ENCODE assay signal across 1 cellular context in the genomic region with DNA sequence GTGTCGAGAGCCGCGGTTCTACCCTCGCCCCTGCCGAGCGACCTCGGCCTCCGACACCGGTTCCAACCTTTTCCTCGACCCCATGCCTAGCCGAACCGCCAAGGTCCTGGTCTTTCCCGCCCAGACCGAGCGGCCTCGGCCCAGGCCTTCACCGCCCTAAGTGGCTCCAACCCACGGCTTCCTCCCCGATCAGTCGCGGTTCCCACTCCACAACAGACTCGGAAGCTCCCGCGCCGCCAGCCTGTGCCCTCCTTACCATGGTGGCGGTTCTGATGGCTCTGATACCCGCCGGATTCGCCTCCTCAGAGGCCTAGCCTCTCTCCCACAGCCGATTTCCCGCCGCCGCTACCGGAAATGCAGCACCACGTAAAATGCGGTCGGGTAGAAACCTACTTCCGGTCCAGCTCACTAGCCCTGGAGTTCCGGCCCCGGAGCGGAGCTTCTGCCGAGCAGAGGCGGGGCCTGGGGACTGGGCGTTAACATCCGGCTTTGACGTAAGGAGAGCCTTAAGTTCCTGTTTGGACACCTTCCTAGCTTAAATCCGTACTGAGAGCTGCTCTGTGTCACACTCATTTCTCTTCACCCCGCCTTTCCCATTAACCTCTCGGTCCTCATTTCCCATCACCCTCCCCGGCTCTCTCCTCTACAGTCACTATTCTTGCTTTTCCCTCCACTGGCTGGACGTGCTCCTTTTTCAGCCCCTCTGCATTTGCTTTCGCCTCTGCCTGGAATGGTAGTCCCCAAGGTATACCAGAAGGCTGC.
TF ChIP-seq lines count a peak whose summit lies in the region.

Gene SNRPB (minus strand): TSS at position 358 of the 762 bp plus-strand sequence. CDS start 99 bp downstream, at position 259.

TF ChIP-seq in GM23338, 12 proteins besides CTCF, POLR2A, EP300 and RAD21:
- TF ChIP-seq ZNF114 (CRISPR knock-in tag; IDR thresholded peaks at IDR 0.05) (no peak), ZNF331 (CRISPR knock-in tag; IDR thresholded peaks at IDR 0.05; ENCODE audit: low read depth) (no peak), JUNB (IDR thresholded peaks at IDR 0.05; ENCODE audit: unreplicated experiment) (no peak), EZH2 (IDR thresholded peaks at IDR 0.05; ENCODE audit: low read depth, unreplicated experiment) (no peak), ZNF462 (CRISPR knock-in tag; IDR thresholded peaks at IDR 0.05) (no peak), STAT1 (IDR thresholded peaks at IDR 0.05; ENCODE audit: unreplicated experiment) (no peak), NANOG (IDR thresholded peaks at IDR 0.05; ENCODE audit: borderline replicate concordance) (no peak), CREB1 (CRISPR knock-in tag; IDR thresholded peaks at IDR 0.05; ENCODE audit: low read depth) (peak; percentile 84), POLR2AphosphoS5 (IDR thresholded peaks at IDR 0.05; ENCODE audit: low read depth) (peak; percentile 98), EZH2phosphoT487 (IDR thresholded peaks at IDR 0.05; ENCODE audit: unreplicated experiment) (no peak)
- TF ChIP-seq, protein P1, sequence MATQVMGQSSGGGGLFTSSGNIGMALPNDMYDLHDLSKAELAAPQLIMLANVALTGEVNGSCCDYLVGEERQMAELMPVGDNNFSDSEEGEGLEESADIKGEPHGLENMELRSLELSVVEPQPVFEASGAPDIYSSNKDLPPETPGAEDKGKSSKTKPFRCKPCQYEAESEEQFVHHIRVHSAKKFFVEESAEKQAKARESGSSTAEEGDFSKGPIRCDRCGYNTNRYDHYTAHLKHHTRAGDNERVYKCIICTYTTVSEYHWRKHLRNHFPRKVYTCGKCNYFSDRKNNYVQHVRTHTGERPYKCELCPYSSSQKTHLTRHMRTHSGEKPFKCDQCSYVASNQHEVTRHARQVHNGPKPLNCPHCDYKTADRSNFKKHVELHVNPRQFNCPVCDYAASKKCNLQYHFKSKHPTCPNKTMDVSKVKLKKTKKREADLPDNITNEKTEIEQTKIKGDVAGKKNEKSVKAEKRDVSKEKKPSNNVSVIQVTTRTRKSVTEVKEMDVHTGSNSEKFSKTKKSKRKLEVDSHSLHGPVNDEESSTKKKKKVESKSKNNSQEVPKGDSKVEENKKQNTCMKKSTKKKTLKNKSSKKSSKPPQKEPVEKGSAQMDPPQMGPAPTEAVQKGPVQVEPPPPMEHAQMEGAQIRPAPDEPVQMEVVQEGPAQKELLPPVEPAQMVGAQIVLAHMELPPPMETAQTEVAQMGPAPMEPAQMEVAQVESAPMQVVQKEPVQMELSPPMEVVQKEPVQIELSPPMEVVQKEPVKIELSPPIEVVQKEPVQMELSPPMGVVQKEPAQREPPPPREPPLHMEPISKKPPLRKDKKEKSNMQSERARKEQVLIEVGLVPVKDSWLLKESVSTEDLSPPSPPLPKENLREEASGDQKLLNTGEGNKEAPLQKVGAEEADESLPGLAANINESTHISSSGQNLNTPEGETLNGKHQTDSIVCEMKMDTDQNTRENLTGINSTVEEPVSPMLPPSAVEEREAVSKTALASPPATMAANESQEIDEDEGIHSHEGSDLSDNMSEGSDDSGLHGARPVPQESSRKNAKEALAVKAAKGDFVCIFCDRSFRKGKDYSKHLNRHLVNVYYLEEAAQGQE (IDR thresholded peaks at IDR 0.05; ENCODE audit: unreplicated experiment), result peak; percentile 38
- TF ChIP-seq, protein P2, sequence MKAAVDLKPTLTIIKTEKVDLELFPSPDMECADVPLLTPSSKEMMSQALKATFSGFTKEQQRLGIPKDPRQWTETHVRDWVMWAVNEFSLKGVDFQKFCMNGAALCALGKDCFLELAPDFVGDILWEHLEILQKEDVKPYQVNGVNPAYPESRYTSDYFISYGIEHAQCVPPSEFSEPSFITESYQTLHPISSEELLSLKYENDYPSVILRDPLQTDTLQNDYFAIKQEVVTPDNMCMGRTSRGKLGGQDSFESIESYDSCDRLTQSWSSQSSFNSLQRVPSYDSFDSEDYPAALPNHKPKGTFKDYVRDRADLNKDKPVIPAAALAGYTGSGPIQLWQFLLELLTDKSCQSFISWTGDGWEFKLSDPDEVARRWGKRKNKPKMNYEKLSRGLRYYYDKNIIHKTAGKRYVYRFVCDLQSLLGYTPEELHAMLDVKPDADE (IDR thresholded peaks at IDR 0.05), result peak; percentile 84
